ENCODE assay signal across 1 cellular context in the genomic region with DNA sequence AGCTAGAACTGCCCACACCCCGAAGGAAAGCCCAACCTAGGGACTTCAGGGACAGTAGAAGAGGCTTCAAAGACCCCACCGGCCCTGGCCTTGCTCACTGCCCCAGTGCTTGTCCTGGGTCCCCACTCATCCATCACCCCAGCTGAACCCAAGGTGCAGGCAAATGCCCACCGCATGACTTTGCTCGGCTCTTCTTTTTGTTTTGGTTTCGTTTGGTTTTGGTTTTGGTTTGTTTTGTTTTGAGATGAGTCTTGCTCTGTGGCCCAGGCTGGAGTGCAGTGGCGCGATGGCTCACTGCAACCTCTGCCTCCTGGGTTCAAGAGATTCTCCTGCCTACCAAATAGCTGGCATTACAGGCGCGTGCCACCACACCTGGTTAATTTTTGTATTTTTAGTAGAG.
TF ChIP-seq lines count a peak whose summit lies in the region.

No MANE protein-coding gene starts in this region.

TF ChIP-seq in GM12878, 131 proteins besides CTCF, POLR2A, EP300 and RAD21 (continued from another document):
- TF ChIP-seq, protein P1, sequence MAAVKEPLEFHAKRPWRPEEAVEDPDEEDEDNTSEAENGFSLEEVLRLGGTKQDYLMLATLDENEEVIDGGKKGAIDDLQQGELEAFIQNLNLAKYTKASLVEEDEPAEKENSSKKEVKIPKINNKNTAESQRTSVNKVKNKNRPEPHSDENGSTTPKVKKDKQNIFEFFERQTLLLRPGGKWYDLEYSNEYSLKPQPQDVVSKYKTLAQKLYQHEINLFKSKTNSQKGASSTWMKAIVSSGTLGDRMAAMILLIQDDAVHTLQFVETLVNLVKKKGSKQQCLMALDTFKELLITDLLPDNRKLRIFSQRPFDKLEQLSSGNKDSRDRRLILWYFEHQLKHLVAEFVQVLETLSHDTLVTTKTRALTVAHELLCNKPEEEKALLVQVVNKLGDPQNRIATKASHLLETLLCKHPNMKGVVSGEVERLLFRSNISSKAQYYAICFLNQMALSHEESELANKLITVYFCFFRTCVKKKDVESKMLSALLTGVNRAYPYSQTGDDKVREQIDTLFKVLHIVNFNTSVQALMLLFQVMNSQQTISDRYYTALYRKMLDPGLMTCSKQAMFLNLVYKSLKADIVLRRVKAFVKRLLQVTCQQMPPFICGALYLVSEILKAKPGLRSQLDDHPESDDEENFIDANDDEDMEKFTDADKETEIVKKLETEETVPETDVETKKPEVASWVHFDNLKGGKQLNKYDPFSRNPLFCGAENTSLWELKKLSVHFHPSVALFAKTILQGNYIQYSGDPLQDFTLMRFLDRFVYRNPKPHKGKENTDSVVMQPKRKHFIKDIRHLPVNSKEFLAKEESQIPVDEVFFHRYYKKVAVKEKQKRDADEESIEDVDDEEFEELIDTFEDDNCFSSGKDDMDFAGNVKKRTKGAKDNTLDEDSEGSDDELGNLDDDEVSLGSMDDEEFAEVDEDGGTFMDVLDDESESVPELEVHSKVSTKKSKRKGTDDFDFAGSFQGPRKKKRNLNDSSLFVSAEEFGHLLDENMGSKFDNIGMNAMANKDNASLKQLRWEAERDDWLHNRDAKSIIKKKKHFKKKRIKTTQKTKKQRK (IDR thresholded peaks at IDR 0.05; ENCODE audit: low read depth, low read length): no peak
- TF ChIP-seq, protein P2, sequence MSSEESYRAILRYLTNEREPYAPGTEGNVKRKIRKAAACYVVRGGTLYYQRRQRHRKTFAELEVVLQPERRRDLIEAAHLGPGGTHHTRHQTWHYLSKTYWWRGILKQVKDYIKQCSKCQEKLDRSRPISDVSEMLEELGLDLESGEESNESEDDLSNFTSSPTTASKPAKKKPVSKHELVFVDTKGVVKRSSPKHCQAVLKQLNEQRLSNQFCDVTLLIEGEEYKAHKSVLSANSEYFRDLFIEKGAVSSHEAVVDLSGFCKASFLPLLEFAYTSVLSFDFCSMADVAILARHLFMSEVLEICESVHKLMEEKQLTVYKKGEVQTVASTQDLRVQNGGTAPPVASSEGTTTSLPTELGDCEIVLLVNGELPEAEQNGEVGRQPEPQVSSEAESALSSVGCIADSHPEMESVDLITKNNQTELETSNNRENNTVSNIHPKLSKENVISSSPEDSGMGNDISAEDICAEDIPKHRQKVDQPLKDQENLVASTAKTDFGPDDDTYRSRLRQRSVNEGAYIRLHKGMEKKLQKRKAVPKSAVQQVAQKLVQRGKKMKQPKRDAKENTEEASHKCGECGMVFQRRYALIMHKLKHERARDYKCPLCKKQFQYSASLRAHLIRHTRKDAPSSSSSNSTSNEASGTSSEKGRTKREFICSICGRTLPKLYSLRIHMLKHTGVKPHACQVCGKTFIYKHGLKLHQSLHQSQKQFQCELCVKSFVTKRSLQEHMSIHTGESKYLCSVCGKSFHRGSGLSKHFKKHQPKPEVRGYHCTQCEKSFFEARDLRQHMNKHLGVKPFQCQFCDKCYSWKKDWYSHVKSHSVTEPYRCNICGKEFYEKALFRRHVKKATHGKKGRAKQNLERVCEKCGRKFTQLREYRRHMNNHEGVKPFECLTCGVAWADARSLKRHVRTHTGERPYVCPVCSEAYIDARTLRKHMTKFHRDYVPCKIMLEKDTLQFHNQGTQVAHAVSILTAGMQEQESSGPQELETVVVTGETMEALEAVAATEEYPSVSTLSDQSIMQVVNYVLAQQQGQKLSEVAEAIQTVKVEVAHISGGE (CRISPR knock-in tag; IDR thresholded peaks at IDR 0.05): no peak
- TF ChIP-seq POLR2AphosphoS5 (IDR thresholded peaks at IDR 0.05; ENCODE audit: low read length): 0 out of 2 replicates have a peak, but pooled peaks have one; percentile 40
- TF ChIP-seq, protein P3, sequence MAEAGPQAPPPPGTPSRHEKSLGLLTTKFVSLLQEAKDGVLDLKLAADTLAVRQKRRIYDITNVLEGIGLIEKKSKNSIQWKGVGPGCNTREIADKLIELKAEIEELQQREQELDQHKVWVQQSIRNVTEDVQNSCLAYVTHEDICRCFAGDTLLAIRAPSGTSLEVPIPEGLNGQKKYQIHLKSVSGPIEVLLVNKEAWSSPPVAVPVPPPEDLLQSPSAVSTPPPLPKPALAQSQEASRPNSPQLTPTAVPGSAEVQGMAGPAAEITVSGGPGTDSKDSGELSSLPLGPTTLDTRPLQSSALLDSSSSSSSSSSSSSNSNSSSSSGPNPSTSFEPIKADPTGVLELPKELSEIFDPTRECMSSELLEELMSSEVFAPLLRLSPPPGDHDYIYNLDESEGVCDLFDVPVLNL (IDR thresholded peaks at IDR 0.05; ENCODE audit: low read depth, low read length): no peak
- TF ChIP-seq BHLHE40 (IDR thresholded peaks at IDR 0.05; ENCODE audit: borderline replicate concordance in 1 of 2, low read depth in 2 of 2, low read length in 1 of 2): peak in 1 of 2 experiments; percentile 64; a peak in 1 of 4 replicates
